Comparison of ENCODE assay signal across 10 cellular contexts in genomic region chr2:239396881-239397681, GRCh38. TPM values are rescaled to one million over a fixed set of nuclear protein-coding genes. Genes with fewer than 3 reads are reported as not detected.
DNase-seq lines count a peak whose midpoint lies in the region; ATAC-seq, FAIRE-seq and TF ChIP-seq lines count a peak whose summit lies in the region.
"Had no signal": no experiment of that assay in that cellular context is flagged by ENCODE, and none has a peak within 500 bp of the region (broad histone marks: within the 10 kb centered on the region; RNA-seq: fewer than 3 reads in every experiment).

No MANE protein-coding gene starts in this region.

- H3K27me3 ChIP-seq in A673 (replicated peaks; ENCODE audit: insufficient read depth, low read depth, low read length, poor library complexity) (no peaks in the 10 kb centered on the region), GM23338 (ENCODE audit: insufficient read depth) (no peaks in the 10 kb centered on the region)
- H3K27me3 ChIP-seq: dorsolateral prefrontal cortex, SJSA1 had no signal

- no peaks in the 10 kb centered on the region for H3F3A ChIP-seq in GM23338 (replicated peaks; ENCODE audit: low read depth)

- H3K27ac ChIP-seq in A673 (ENCODE audit: low read depth, low read length, poor library complexity, severe bottlenecking) (peak overlapping the region; percentile 62), GM23338 (ENCODE audit: low read depth) (no peak overlapping the region), kidney (ENCODE audit: low read depth in 2 of 2, low read length in 2 of 2) (no peak overlapping the region)
- H3K27ac ChIP-seq: SJSA1 had no signal

- H3K4me1 ChIP-seq in A673 (ENCODE audit: insufficient read depth, low read length, poor library complexity, severe bottlenecking) (peaks cover 20% of the 10 kb centered on the region), GM23338 (ENCODE audit: insufficient read depth) (peaks cover 14% of the 10 kb centered on the region), kidney (ENCODE audit: control insufficient read depth in 1 of 2, insufficient read depth in 1 of 2, low read depth in 1 of 2, low read length in 2 of 2) (peaks cover 0 to 3% of the 10 kb centered on the region in 2 donors)

- no peak overlapping the region for H2AFZ ChIP-seq in GM23338

- no peaks in the 10 kb centered on the region; the same call in 1 of the 3 replicates for H3K36me3 Mint-ChIP-seq in GM23338 (ENCODE audit: low read depth)

- FAIRE-seq in kidney (lab: Jason Lieb, UNC) = no peak

- H3K79me2 ChIP-seq in GM23338 (replicated peaks; ENCODE audit: insufficient read depth) = peaks cover 80% of the 10 kb centered on the region

- peak overlapping the region in 1 of 2 donors; percentile 24 for H3K9ac ChIP-seq in kidney (ENCODE audit: low read length in 2 of 2)

- H3K4me2 ChIP-seq in GM23338 = no peak overlapping the region

- H3K4me1 Mint-ChIP-seq in GM23338 = peaks cover 46% of the 10 kb centered on the region

- POLR2A ChIA-PET in A673 (lab: Charles Lee; ENCODE audit: low non-redundant PET) = no interaction called here

- H3K4me3 Mint-ChIP-seq in GM23338 = no peak overlapping the region; the same call in 2 of the 3 replicates

- H3K27ac Mint-ChIP-seq in GM23338 = no peak overlapping the region; the same call in 1 of the 2 replicates

- intact Hi-C loops in A673 (cut with micrococcal nuclease; ENCODE audit: unreplicated experiment) (no loop called here), kidney (cut with DNase I) (no loop called here)

- H4K20me1 ChIP-seq in GM23338 (replicated peaks; ENCODE audit: insufficient read depth) = peaks cover 48% of the 10 kb centered on the region

- no peaks in the 10 kb centered on the region for H3K9me3 Mint-ChIP-seq in GM23338

- H3K4me3 ChIP-seq in A673 (ENCODE audit: low read depth, low read length, poor library complexity, severe bottlenecking) (no peak overlapping the region), GM23338 (no peak overlapping the region), kidney (ENCODE audit: low read length in 2 of 2) (no peak overlapping the region)
- H3K4me3 ChIP-seq: SJSA1 had no signal

- TF ChIP-seq CTCF in A673 (conservative IDR thresholded peaks at IDR 0.05; ENCODE audit: low read depth, low read length) (no peak), GM23338 (conservative IDR thresholded peaks at IDR 0.05; ENCODE audit: low read depth in 2 of 2) (peak; percentile 22 to 62; a peak in 3 of 4 replicates), kidney (IDR thresholded peaks at IDR 0.05; ENCODE audit: borderline replicate concordance, extremely low read depth, insufficient read depth) (peak; percentile 36)

- peaks cover 5% of the 10 kb centered on the region for H3K27me3 Mint-ChIP-seq in GM23338 (ENCODE audit: insufficient read depth, low read depth, poor library complexity)

- H3K9me2 ChIP-seq in GM23338 (ENCODE audit: insufficient read depth) = no peaks in the 10 kb centered on the region

- H3K9me3 ChIP-seq in A673 (ENCODE audit: low read depth, low read length, poor library complexity, severe bottlenecking) = no peaks in the 10 kb centered on the region
- no peaks in the 10 kb centered on the region for H3K9me3 ChIP-seq in kidney (ENCODE audit: control insufficient read depth in 1 of 2, low read length in 2 of 2)
- H3K9me3 ChIP-seq: SJSA1 had no signal

- no TSS peak for BruUV-seq in A673 (replicated peaks; lab: Mats Ljungman, UMichigan)

- DNase-seq in A673 (ENCODE audit: low spot score) = no peak
- DNase-seq in GM23338 (ENCODE audit: low spot score) = peak; percentile 40
- DNase-seq in activated CD8-positive, alpha-beta memory T cell treated with anti-CD3 and anti-CD28 coated beads, Interleukin-2, amount 50 U/mL, for 4 hours = peak; percentile 41
- no peak for DNase-seq in kidney
- DNase-seq in germinal center (ENCODE audit: low spot score) = no peak
- no peak for DNase-seq in AML-193 (lab: John Stamatoyannopoulos, UW)
- DNase-seq in amygdala (lab: John Stamatoyannopoulos, UW) = no peak
- no peak for DNase-seq in NCI-H774 (lab: John Stamatoyannopoulos, UW)

- CTCF ChIA-PET in A673 (lab: Charles Lee) = no interaction called here

- H3K36me3 ChIP-seq in A673 (ENCODE audit: insufficient read depth, low read length, poor library complexity, severe bottlenecking) (no peaks in the 10 kb centered on the region), GM23338 (ENCODE audit: insufficient read depth) (no peaks in the 10 kb centered on the region), kidney (ENCODE audit: control insufficient read depth in 1 of 2, insufficient read depth in 2 of 2, low read length in 2 of 2) (no peaks in the 10 kb centered on the region)

- ATAC-seq in GM23338 = no peak

TF ChIP-seq in GM23338, 12 proteins besides CTCF, POLR2A, EP300 and RAD21 (continues in another document):
- TF ChIP-seq CREB1 (CRISPR knock-in tag; IDR thresholded peaks at IDR 0.05; ENCODE audit: low read depth) = no peak
- no peak for TF ChIP-seq POLR2AphosphoS5 (IDR thresholded peaks at IDR 0.05; ENCODE audit: low read depth)
- no peak for TF ChIP-seq EZH2phosphoT487 (IDR thresholded peaks at IDR 0.05; ENCODE audit: unreplicated experiment)
- TF ChIP-seq, protein P1, sequence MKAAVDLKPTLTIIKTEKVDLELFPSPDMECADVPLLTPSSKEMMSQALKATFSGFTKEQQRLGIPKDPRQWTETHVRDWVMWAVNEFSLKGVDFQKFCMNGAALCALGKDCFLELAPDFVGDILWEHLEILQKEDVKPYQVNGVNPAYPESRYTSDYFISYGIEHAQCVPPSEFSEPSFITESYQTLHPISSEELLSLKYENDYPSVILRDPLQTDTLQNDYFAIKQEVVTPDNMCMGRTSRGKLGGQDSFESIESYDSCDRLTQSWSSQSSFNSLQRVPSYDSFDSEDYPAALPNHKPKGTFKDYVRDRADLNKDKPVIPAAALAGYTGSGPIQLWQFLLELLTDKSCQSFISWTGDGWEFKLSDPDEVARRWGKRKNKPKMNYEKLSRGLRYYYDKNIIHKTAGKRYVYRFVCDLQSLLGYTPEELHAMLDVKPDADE (IDR thresholded peaks at IDR 0.05) = no peak
- TF ChIP-seq NANOG (IDR thresholded peaks at IDR 0.05; ENCODE audit: borderline replicate concordance) = no peak
- no peak for TF ChIP-seq ZNF114 (CRISPR knock-in tag; IDR thresholded peaks at IDR 0.05)
- TF ChIP-seq, protein P2, sequence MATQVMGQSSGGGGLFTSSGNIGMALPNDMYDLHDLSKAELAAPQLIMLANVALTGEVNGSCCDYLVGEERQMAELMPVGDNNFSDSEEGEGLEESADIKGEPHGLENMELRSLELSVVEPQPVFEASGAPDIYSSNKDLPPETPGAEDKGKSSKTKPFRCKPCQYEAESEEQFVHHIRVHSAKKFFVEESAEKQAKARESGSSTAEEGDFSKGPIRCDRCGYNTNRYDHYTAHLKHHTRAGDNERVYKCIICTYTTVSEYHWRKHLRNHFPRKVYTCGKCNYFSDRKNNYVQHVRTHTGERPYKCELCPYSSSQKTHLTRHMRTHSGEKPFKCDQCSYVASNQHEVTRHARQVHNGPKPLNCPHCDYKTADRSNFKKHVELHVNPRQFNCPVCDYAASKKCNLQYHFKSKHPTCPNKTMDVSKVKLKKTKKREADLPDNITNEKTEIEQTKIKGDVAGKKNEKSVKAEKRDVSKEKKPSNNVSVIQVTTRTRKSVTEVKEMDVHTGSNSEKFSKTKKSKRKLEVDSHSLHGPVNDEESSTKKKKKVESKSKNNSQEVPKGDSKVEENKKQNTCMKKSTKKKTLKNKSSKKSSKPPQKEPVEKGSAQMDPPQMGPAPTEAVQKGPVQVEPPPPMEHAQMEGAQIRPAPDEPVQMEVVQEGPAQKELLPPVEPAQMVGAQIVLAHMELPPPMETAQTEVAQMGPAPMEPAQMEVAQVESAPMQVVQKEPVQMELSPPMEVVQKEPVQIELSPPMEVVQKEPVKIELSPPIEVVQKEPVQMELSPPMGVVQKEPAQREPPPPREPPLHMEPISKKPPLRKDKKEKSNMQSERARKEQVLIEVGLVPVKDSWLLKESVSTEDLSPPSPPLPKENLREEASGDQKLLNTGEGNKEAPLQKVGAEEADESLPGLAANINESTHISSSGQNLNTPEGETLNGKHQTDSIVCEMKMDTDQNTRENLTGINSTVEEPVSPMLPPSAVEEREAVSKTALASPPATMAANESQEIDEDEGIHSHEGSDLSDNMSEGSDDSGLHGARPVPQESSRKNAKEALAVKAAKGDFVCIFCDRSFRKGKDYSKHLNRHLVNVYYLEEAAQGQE (IDR thresholded peaks at IDR 0.05; ENCODE audit: unreplicated experiment) = no peak

RNA-seq across cellular contexts. Expression of gene HDAC4, which starts 3.7 kb away (rescaled TPM):
- total RNA-seq in A673 (2021) = 36.0 and 40.0 TPM in 2 replicates
- total RNA-seq in GM23338 (2014; rRNA removed; shearing (Covaris generic)) = 41.8 and 46.2 TPM in 2 replicates
- 6.6 and 8.1 TPM in 2 replicates for polyA plus RNA-seq in GM23338 (2016; fragmentation: Nextera tagmentation; extraction: Ambion mirVana)
- total RNA-seq in kidney = 56.8 TPM
- polyA plus RNA-seq in kidney (ENCODE audit: insufficient read depth, low read depth, low replicate concordance) = 2.2 TPM

Comparison
In these comparisons a context has a peak if more than half of its experiments do, and no peak if none do; other contexts are left out.
1. DNase-seq: peak in GM23338 (single experiment) and activated CD8-positive, alpha-beta memory T cell treated with anti-CD3 and anti-CD28 coated beads, Interleukin-2, amount 50 U/mL, for 4 hours (single experiment); none in A673 (single experiment), kidney (single experiment), germinal center (single experiment), AML-193 (0 of 2), amygdala (0 of 56) and NCI-H774 (single experiment).